ENCODE assay signal across 8 cellular contexts in the genomic region with DNA sequence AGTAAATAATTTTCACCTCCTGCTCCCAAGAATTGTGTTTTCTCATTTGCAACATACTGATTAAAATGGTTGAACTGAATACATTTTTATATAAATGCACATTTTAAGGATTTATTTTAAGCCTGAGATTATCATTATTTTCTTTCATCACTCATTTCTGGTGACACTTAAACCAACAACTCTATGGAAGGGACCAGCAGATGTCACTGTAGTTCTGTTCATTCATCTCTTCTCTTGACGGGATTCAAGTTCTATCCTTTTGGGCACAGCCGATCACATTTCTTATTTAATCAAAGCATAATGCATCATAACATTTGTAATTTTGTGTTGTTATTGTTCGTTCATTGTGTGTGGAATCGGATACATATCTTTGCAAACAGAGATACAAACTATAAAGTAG.
DNase-seq lines count a peak whose midpoint lies in the region; ATAC-seq and TF ChIP-seq lines count a peak whose summit lies in the region.

No MANE protein-coding gene starts in this region.

- no peaks in the 10 kb centered on the region for H3K27me3 ChIP-seq in DOHH2 (ENCODE audit: control insufficient read depth, low read length)
- no peaks in the 10 kb centered on the region for H3K27me3 ChIP-seq in left lung

- H3K9me2 ChIP-seq in DOHH2 (replicated peaks; ENCODE audit: control insufficient read depth, low read length) = no peaks in the 10 kb centered on the region

- no peaks in the 10 kb centered on the region for H3K9me3 ChIP-seq in DOHH2 (ENCODE audit: control insufficient read depth, insufficient read depth, low read length)
- H3K9me3 ChIP-seq in left lung = no peaks in the 10 kb centered on the region

- H4K20me1 ChIP-seq in DOHH2 (ENCODE audit: control insufficient read depth, insufficient read depth, low read depth, low read length) = no peaks in the 10 kb centered on the region

- H3K4me1 ChIP-seq in DOHH2 (ENCODE audit: control insufficient read depth, low read length) (no peaks in the 10 kb centered on the region), left lung (no peaks in the 10 kb centered on the region)

- peaks cover 0 to 2% (median 0%) of the 10 kb centered on the region in 5 experiments for H3K9me3 Mint-ChIP-seq in brain

- no peaks in the 10 kb centered on the region for H3K79me2 ChIP-seq in DOHH2 (ENCODE audit: control insufficient read depth, low read length)

- ATAC-seq in left lung (peak; percentile 68), HG02938 (IDR thresholded peaks at IDR 0.05; ENCODE audit: unreplicated experiment) (no peak), HG02884 (IDR thresholded peaks at IDR 0.05; ENCODE audit: unreplicated experiment) (no peak), GM18519 (IDR thresholded peaks at IDR 0.05; ENCODE audit: low FRiP score, unreplicated experiment) (no peak)

- H3K4me1 Mint-ChIP-seq in brain = peaks cover 27% of the 10 kb centered on the region

- no peak overlapping the region for H3K27ac ChIP-seq in DOHH2 (ENCODE audit: low read depth, low read length)
- H3K27ac ChIP-seq in left lung = no peak overlapping the region

- H3K27ac Mint-ChIP-seq in brain = peak overlapping the region in 3 of 5 experiments; percentile 2 to 77 (median 44)

- H3K4me3 Mint-ChIP-seq in brain = peak overlapping the region in 2 of 5 experiments; percentile 5 to 39

- no peaks in the 10 kb centered on the region for H3F3A ChIP-seq in DOHH2 (ENCODE audit: control insufficient read depth, insufficient read depth)

- H3K27me3 Mint-ChIP-seq in brain = peaks cover 3% of the 10 kb centered on the region

- H3K4me3 ChIP-seq in DOHH2 (ENCODE audit: low read length) (no peak overlapping the region), left lung (no peak overlapping the region)

- intact Hi-C loops in left lung (cut with DNase I) = no loop called here

- TF ChIP-seq CTCF in DOHH2 (IDR thresholded peaks at IDR 0.05; ENCODE audit: low read depth, low read length, poor library complexity, severe bottlenecking) = peak; percentile 20
- peak; percentile 83 to 90 for TF ChIP-seq CTCF in brain (conservative IDR thresholded peaks at IDR 0.05)
- TF ChIP-seq CTCF in left lung (IDR thresholded peaks at IDR 0.05) = peak; percentile 35 to 45

- no peaks in the 10 kb centered on the region for H3K36me3 Mint-ChIP-seq in brain

- no peak overlapping the region for H3K4me2 ChIP-seq in DOHH2 (ENCODE audit: low read length)

- H3K36me3 ChIP-seq in DOHH2 (ENCODE audit: control insufficient read depth, low read length) (no peaks in the 10 kb centered on the region), left lung (no peaks in the 10 kb centered on the region)

- DNase-seq in NCI-H1417 treated with DMSO at 0.1 percent for 48 hours (lab: John Stamatoyannopoulos, UW) = peak; percentile 47
- no peak for DNase-seq in left lung
- no peak for DNase-seq in activated CD8-positive, alpha-beta memory T cell treated with anti-CD3 and anti-CD28 coated beads, Interleukin-2, amount 50 U/mL, for 4 hours

Comparison
In these comparisons a context has a peak if more than half of its experiments do, and no peak if none do; other contexts are left out.
1. CTCF ChIP-seq: peak in every context shown above with its lines; median percentile 86 in brain; 40 in left lung; 20 in DOHH2.